8 cellular contexts compared by ENCODE assay signal in the genomic region with DNA sequence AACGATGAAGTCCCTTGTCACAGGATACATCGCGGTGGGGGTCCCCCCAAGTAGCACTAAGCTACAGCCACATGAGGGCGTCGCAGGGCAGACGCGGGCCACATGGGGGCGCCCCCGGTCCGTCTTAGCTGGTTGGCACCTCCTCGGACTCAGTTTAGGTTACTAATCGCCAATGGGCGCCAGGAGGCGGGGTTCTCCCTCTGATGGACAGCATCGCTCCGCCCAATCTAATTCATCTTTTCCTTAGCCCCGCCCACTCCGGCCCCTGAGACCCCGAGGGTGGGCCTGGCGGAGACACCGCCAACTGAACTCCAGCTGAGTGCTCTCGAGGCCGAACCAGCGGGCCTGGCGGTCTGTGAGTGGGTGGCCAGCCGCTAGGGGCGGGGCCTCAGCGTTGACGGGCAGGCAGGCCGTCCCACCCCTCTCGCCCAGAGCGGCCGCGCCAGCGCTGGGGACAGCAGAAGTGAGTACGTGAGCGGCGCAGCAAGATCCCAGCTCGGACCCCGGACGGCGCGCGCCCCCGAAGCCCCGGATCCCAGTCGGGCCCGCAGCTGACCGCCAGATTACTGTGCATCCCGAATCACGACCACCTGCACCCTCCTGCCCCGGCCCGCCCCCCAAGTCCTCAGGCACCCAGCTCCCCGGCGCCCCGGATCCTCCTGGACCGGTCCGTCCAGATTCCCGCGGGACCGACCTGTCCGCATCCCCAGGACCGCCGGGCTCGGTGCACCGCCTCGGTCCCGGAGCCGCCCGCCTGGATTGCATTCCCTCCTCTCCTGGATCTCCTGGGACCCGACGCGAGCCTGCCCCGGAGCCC. TPM values are rescaled to one million over a fixed set of nuclear protein-coding genes. Genes with fewer than 3 reads are reported as not detected.
A peak's percentile ranks its signal among the peaks of the same experiment; 100 is the strongest.
DNase-seq lines count a peak whose midpoint lies in the region; ATAC-seq, FAIRE-seq and TF ChIP-seq lines count a peak whose summit lies in the region.

A gene (plus strand): TSS at position 457 of the 817 bp plus-strand sequence. CDS start 451 bp downstream, outside the sequence.

- peak; percentile 100 for TF ChIP-seq CTCF in AG09309 (IDR thresholded peaks at IDR 0.05; ENCODE audit: control insufficient read depth, insufficient read depth, low read depth, low read length, missing control alignments)

- no peaks in the 10 kb centered on the region for H3K36me3 ChIP-seq in small intestine (ENCODE audit: control insufficient read depth in 2 of 2, insufficient read depth in 2 of 2, low read length in 2 of 2)

- DNase-seq in AG09309 (ENCODE audit: low read depth) (peak; percentile 96), NCI-H345 (lab: John Stamatoyannopoulos, UW) (peak; percentile 100), iPS-NIHi7 (ENCODE audit: extremely low spot score) (peak; percentile 99), small intestine (peak; percentile 97)
- peak; percentile 65 to 76 (median 68) for DNase-seq in activated CD4-positive, CD25-positive, alpha-beta regulatory T cell (lab: John Stamatoyannopoulos, UW)
- peak; percentile 86 for DNase-seq in central memory CD4-positive, alpha-beta T cell

- no peaks in the 10 kb centered on the region for H3K27me3 ChIP-seq in small intestine (ENCODE audit: control insufficient read depth in 2 of 2, insufficient read depth in 2 of 2, low read length in 2 of 2)

- peak within 1 kb of the TSS in 1 of 2 donors; percentile 26 for H3K27ac ChIP-seq in small intestine (ENCODE audit: low read depth in 1 of 2, low read length in 1 of 2)

- WGBS in small intestine, 3 donors: 0 to 1% (median 1%) methylated on average over 59 to 74 of the region's 74 CpGs

- H3K4me1 ChIP-seq in small intestine (ENCODE audit: control insufficient read depth in 2 of 2, insufficient read depth in 1 of 2, low read depth in 1 of 2, low read length in 1 of 2): peaks cover 4 to 6% of the 10 kb centered on the region in 2 donors

- no peak for FAIRE-seq in small intestine (lab: Jason Lieb, UNC)

- no peaks in the 10 kb centered on the region for H3K9me3 ChIP-seq in small intestine (ENCODE audit: control insufficient read depth, low read depth)

- H3K4me3 ChIP-seq in AG09309 (ENCODE audit: control insufficient read depth, low read depth, low read length) (peak within 1 kb of the TSS; percentile 84), small intestine (ENCODE audit: low read depth in 1 of 2, low read length in 2 of 2) (peak within 1 kb of the TSS; percentile 52 to 59)

- peak; percentile 86 for ATAC-seq in GM19025 (IDR thresholded peaks at IDR 0.05; ENCODE audit: low read depth, unreplicated experiment)
- peak; percentile 78 for ATAC-seq in HG03342 (IDR thresholded peaks at IDR 0.05; ENCODE audit: unreplicated experiment)

RNA-seq across cellular contexts. Expression of the gene that starts here (rescaled TPM):
- 10 to 100 TPM in 1 of 3 donors, under 1 TPM in 2; 0.27 to 16.7 (median 0.67) TPM for polyA plus RNA-seq in small intestine
